ENCODE assay signal across 1 cellular context in genomic region chr7:155287229-155287935, GRCh38.
TF ChIP-seq lines count a peak whose summit lies in the region.

No MANE protein-coding gene starts in this region.

TF ChIP-seq in H1, 55 proteins besides CTCF, POLR2A, EP300 and RAD21:
- TF ChIP-seq SIN3A (conservative IDR thresholded peaks at IDR 0.05 in 1 of 2, IDR thresholded peaks at IDR 0.05 in 1 of 2; ENCODE audit: low read depth in 1 of 2, low read length in 2 of 2), result no peak
- no peak for TF ChIP-seq NANOG (IDR thresholded peaks at IDR 0.05; ENCODE audit: insufficient read depth, low read depth, low read length, poor library complexity, severe bottlenecking)
- TF ChIP-seq BCL11A (IDR thresholded peaks at IDR 0.05; ENCODE audit: low read depth in 2 of 2, low read length in 2 of 2), result no peak
- TF ChIP-seq E2F6 (IDR thresholded peaks at IDR 0.05), result no peak
- TF ChIP-seq TCF12 (IDR thresholded peaks at IDR 0.05; ENCODE audit: low read depth, low read length), result no peak
